In the genomic region with DNA sequence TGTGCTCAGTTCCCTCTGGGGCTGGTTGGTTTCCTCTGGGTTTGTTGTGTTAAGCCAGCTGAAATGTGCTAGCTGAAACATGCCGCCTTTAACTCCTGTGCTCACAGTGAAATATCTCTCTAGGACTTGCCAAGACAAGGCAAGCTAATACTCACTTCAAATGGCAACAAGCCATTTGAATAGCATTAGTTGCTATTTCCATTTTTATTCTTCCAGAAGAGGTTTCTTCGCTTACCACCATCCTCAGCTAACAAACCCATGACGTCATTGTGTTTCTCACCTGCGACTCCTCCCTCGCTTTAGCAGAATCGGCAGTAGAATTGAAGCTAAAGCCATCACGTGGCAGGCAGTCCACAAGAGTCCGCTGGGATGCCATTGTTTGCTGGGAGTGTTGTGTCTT, we compare ENCODE assay signal across 20 cellular contexts.
"Had no signal": no experiment of that assay in that cellular context is flagged by ENCODE, and none has a peak within 500 bp of the region (broad histone marks: within the 10 kb centered on the region; RNA-seq: fewer than 3 reads in every experiment).

No MANE protein-coding gene starts in this region.

- H3K27me3 Mint-ChIP-seq: progenitor cell of endocrine pancreas had no signal

- H3K4me1 ChIP-seq: right atrium auricular region, upper lobe of right lung had no signal

- H3K4me3 ChIP-seq: heart right ventricle, lung, right atrium auricular region, upper lobe of right lung had no signal

- H3K36me3 ChIP-seq: heart right ventricle, right atrium auricular region, upper lobe of right lung had no signal

- H3K27me3 ChIP-seq: right atrium auricular region, upper lobe of right lung had no signal

- FAIRE-seq: endometrium had no signal

- H3K27ac Mint-ChIP-seq: activated CD4-positive, alpha-beta memory T cell treated with anti-CD3 and anti-CD28 coated beads, Interleukin-2, amount 10 ng/mL, durations not matched to agents 7 days and 5 days; activated naive CD4-positive, alpha-beta T cell treated with anti-CD3 and anti-CD28 coated beads for 36 hours; activated naive CD8-positive, alpha-beta T cell treated with anti-CD3 and anti-CD28 coated beads, Interleukin-2, amount 10 ng/mL, durations not matched to agents 7 days and 5 days; activated T-cell treated with anti-CD3 and anti-CD28 coated beads, Interleukin-2, amount 50 U/mL, for 72 hours; mesothelial cell of epicardium; natural killer cell; progenitor cell of endocrine pancreas; T-helper 17 cell had no signal

- H3K27ac ChIP-seq: heart right ventricle, right atrium auricular region, upper lobe of right lung had no signal

- H3K9me3 ChIP-seq: heart right ventricle, right atrium auricular region, upper lobe of right lung had no signal

- H3K4me1 Mint-ChIP-seq: activated CD4-positive, alpha-beta memory T cell treated with anti-CD3 and anti-CD28 coated beads, Interleukin-2, amount 10 ng/mL, durations not matched to agents 7 days and 5 days; mesothelial cell of epicardium had no signal

- H3K4me3 Mint-ChIP-seq: activated CD4-positive, alpha-beta memory T cell treated with anti-CD3 and anti-CD28 coated beads, Interleukin-2, amount 10 ng/mL, durations not matched to agents 7 days and 5 days; activated naive CD4-positive, alpha-beta T cell treated with anti-CD3 and anti-CD28 coated beads for 36 hours; activated naive CD8-positive, alpha-beta T cell treated with anti-CD3 and anti-CD28 coated beads, Interleukin-2, amount 10 ng/mL, durations not matched to agents 7 days and 5 days; activated T-cell treated with anti-CD3 and anti-CD28 coated beads, Interleukin-2, amount 50 U/mL, for 72 hours; mesothelial cell of epicardium; natural killer cell; T-helper 17 cell had no signal

- H3K36me3 Mint-ChIP-seq: activated naive CD8-positive, alpha-beta T cell treated with anti-CD3 and anti-CD28 coated beads, Interleukin-2, amount 10 ng/mL, durations not matched to agents 7 days and 5 days; mesothelial cell of epicardium; natural killer cell had no signal

- H3K9me3 Mint-ChIP-seq: activated CD4-positive, alpha-beta memory T cell treated with anti-CD3 and anti-CD28 coated beads, Interleukin-2, amount 10 ng/mL, durations not matched to agents 7 days and 5 days; activated naive CD4-positive, alpha-beta T cell treated with anti-CD3 and anti-CD28 coated beads for 36 hours; activated naive CD8-positive, alpha-beta T cell treated with anti-CD3 and anti-CD28 coated beads, Interleukin-2, amount 10 ng/mL, durations not matched to agents 7 days and 5 days; activated T-cell treated with anti-CD3 and anti-CD28 coated beads, Interleukin-2, amount 50 U/mL, for 72 hours; mesothelial cell of epicardium; natural killer cell had no signal

- DNase-seq: activated CD4-positive, alpha-beta memory T cell treated with anti-CD3 and anti-CD28 coated beads, Interleukin-2, amount 10 ng/mL, durations not matched to agents 7 days and 5 days; activated CD4-positive, alpha-beta T cell treated with anti-CD3 and anti-CD28 coated beads for 48 hours; activated CD4-positive, CD25-positive, alpha-beta regulatory T cell; activated effector memory CD4-positive, alpha-beta T cell treated with Interleukin-2 at 50 U/mL for 16 hours; activated naive CD4-positive, alpha-beta T cell treated with anti-CD3 and anti-CD28 coated beads for 36 hours; activated naive CD8-positive, alpha-beta T cell treated with anti-CD3 and anti-CD28 coated beads, Interleukin-2, amount 10 ng/mL, durations not matched to agents 7 days and 5 days; activated T-cell treated with anti-CD3 and anti-CD28 coated beads, Interleukin-2, amount 50 U/mL, for 72 hours; amygdala; heart right ventricle; natural killer cell; stimulated activated CD4-positive, alpha-beta T cell treated with anti-CD3 and anti-CD28 coated beads, Interleukin-4, amount 100 ng/mL, for 24 hours; stimulated activated naive CD8-positive, alpha-beta T cell treated with anti-CD3 and anti-CD28 coated beads, Interleukin-15, Interleukin-2, amounts not matched to agents 100 U/mL and 50 U/mL, for 24 hours; SW 1271; T-helper 17 cell; upper lobe of right lung had no signal
